ENCODE assay signal across 8 cellular contexts in the genomic region with DNA sequence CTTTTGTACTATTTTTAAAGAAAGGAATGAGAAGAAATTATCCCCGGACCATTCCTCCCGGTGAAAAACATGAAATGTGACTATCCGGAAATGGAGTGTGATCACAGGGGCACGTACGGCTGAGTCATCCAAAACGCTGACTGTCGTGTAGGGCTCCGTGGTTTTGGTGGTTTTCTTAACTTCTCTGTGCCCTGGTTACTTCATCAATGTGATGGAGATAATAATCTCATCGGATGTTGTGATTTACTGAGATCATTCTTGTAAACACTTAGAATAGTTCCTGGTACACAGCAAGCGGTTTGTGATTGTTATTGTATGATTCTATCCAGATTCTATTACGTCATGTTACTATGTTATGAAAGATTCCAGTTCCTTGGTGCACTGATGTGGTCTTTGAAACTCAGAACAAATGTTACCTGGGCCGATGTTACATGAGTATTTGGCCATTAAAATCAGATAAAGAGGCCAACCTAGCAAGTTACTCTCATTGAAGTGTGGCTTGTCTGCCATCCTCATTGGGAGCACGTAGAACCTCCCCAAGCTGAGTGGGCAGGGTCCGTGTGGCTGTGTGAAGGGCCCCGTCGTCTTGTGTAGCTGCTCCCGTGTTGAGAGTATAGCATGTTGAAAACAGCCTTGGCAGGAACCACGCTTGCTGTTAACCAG.
DNase-seq lines count a peak whose midpoint lies in the region; ATAC-seq, FAIRE-seq and TF ChIP-seq lines count a peak whose summit lies in the region.

No MANE protein-coding gene starts in this region.

- peak; percentile 85 for ATAC-seq in HG02981 (IDR thresholded peaks at IDR 0.05; ENCODE audit: unreplicated experiment)
- ATAC-seq in activated T-helper 17 cell treated with anti-CD3 and anti-CD28 coated beads, Interleukin-2, amount 50 U/mL, for 72 hours (replicated peaks) = peak; percentile 91

- H3K36me3 ChIP-seq in esophagus muscularis mucosa = no peaks in the 10 kb centered on the region
- no peaks in the 10 kb centered on the region for H3K36me3 ChIP-seq in Karpas-422 (ENCODE audit: insufficient read depth, low read length)

- peak; percentile 93 for FAIRE-seq in GM18507 (lab: Jason Lieb, UNC)

- no peaks in the 10 kb centered on the region for H3K9me3 ChIP-seq in esophagus muscularis mucosa
- no peaks in the 10 kb centered on the region for H3K9me3 ChIP-seq in Karpas-422 (ENCODE audit: low read length)

- H3K27me3 Mint-ChIP-seq in activated T-helper 17 cell treated with anti-CD3 and anti-CD28 coated beads, Interleukin-2, amount 50 U/mL, for 72 hours = no peaks in the 10 kb centered on the region

- intact Hi-C loops in esophagus muscularis mucosa (cut with DNase I) = no loop called here

- H3K4me1 Mint-ChIP-seq in activated T-helper 17 cell treated with anti-CD3 and anti-CD28 coated beads, Interleukin-2, amount 50 U/mL, for 72 hours = peaks cover 22% of the 10 kb centered on the region

- no peak overlapping the region for H2AFZ ChIP-seq in Karpas-422 (ENCODE audit: low read length)

- peaks cover 11% of the 10 kb centered on the region for H3K36me3 Mint-ChIP-seq in activated T-helper 17 cell treated with anti-CD3 and anti-CD28 coated beads, Interleukin-2, amount 50 U/mL, for 72 hours (ENCODE audit: low read depth)

- peak overlapping the region; percentile 96 for H3K4me3 Mint-ChIP-seq in activated T-helper 17 cell treated with anti-CD3 and anti-CD28 coated beads, Interleukin-2, amount 50 U/mL, for 72 hours

- WGBS in esophagus muscularis mucosa = 71% methylated on average over 18 of the region's 18 CpGs

- TF ChIP-seq EP300 in esophagus muscularis mucosa (IDR thresholded peaks at IDR 0.05) = no peak

- H4K20me1 ChIP-seq in Karpas-422 (ENCODE audit: insufficient read depth, low read depth, low read length) = no peaks in the 10 kb centered on the region

- H3K4me3 ChIP-seq in esophagus muscularis mucosa (peak overlapping the region in 1 of 4 donors; percentile 9), Karpas-422 (ENCODE audit: low read length) (no peak overlapping the region)

- peak overlapping the region; percentile 100 for H3K27ac Mint-ChIP-seq in activated T-helper 17 cell treated with anti-CD3 and anti-CD28 coated beads, Interleukin-2, amount 50 U/mL, for 72 hours

- H3K27ac ChIP-seq in esophagus muscularis mucosa (replicated peaks in 1 of 4) (no peak overlapping the region), Karpas-422 (ENCODE audit: low read length) (no peak overlapping the region)

- no peak overlapping the region for H3K9ac ChIP-seq in Karpas-422 (ENCODE audit: low read length)

- TF ChIP-seq CTCF in esophagus muscularis mucosa (IDR thresholded peaks at IDR 0.05) = no peak

- peaks cover 10% of the 10 kb centered on the region for H3K9me3 Mint-ChIP-seq in activated T-helper 17 cell treated with anti-CD3 and anti-CD28 coated beads, Interleukin-2, amount 50 U/mL, for 72 hours

- H3K27me3 ChIP-seq in esophagus muscularis mucosa (no peaks in the 10 kb centered on the region), Karpas-422 (ENCODE audit: low read length) (no peaks in the 10 kb centered on the region)

- DNase-seq in GM18507 (ENCODE audit: extremely low spot score, insufficient read length, low read depth) (peak; percentile 35), RPMI7951 (ENCODE audit: low read depth) (peak; percentile 89), kidney glomerular epithelial cell (lab: John Stamatoyannopoulos, UW) (peak; percentile 73), esophagus muscularis mucosa (ENCODE audit: extremely low spot score) (no peak), Karpas-422 (no peak)
- DNase-seq in stimulated activated CD8-positive, alpha-beta memory T cell treated with anti-CD3 and anti-CD28 coated beads, Interleukin-4, amount 100 ng/mL, for 24 hours (ENCODE audit: low read depth) = peak; percentile 40

- H3K4me1 ChIP-seq in esophagus muscularis mucosa = peaks cover 9 to 32% (median 23%) of the 10 kb centered on the region in 4 donors
- H3K4me1 ChIP-seq in Karpas-422 (ENCODE audit: low read length) = no peaks in the 10 kb centered on the region

- no peaks in the 10 kb centered on the region for H3K79me2 ChIP-seq in Karpas-422 (ENCODE audit: low read length)

- H3K4me2 ChIP-seq in Karpas-422 (ENCODE audit: low read depth, low read length, poor library complexity, severe bottlenecking) = no peak overlapping the region

- no peaks in the 10 kb centered on the region for H3K9me2 ChIP-seq in Karpas-422 (replicated peaks; ENCODE audit: insufficient read depth, low read length)

- no peak for TF ChIP-seq POLR2A in esophagus muscularis mucosa (IDR thresholded peaks at IDR 0.05; ENCODE audit: low read depth)

Comparison
In these comparisons a context has a peak if more than half of its experiments do, and no peak if none do; other contexts are left out.
1. DNase-seq: peak in GM18507 (single experiment), RPMI7951 (single experiment), kidney glomerular epithelial cell (single experiment) and stimulated activated CD8-positive, alpha-beta memory T cell treated with anti-CD3 and anti-CD28 coated beads, Interleukin-4, amount 100 ng/mL, for 24 hours (single experiment); none in esophagus muscularis mucosa (single experiment) and Karpas-422 (single experiment).